ENCODE assay signal across 2 cellular contexts in the genomic region with DNA sequence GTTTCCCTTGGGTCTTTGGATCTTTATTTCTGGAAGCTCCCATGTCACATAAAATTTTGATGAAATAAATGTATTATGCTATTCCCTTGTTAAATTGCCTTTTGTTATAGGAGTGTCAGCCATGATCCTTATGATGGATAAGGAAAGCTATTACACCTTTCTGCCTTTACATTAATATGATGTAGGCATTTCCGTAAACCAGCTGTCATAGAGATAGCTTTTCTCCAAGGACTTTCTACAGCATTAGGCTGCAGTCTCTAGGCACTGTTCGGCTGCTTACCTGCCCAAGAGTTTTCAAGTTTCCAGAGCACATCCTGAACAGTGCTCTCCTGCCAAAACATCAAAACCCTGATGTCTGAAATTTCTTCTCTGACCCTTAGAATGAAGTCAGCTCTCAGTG.
TF ChIP-seq lines count a peak whose summit lies in the region.

No MANE protein-coding gene starts in this region.

TF ChIP-seq in endothelial cell of umbilical vein, 7 proteins besides CTCF, POLR2A, EP300 and RAD21 (continued from another document):
- TF ChIP-seq EZH2 (IDR thresholded peaks at IDR 0.05; ENCODE audit: borderline replicate concordance, low read depth, low read length, severe bottlenecking) (no peak), MYC (IDR thresholded peaks at IDR 0.05; ENCODE audit: low read depth, low read length) (no peak), JUN (IDR thresholded peaks at IDR 0.05; ENCODE audit: borderline replicate concordance, insufficient read depth, insufficient read length, low read depth) (no peak), FOS (IDR thresholded peaks at IDR 0.05; ENCODE audit: borderline replicate concordance, insufficient read depth, low read length) (no peak), GATA2 (IDR thresholded peaks at IDR 0.05; ENCODE audit: insufficient read depth, insufficient read length, low read depth, low read length) (no peak)
- TF ChIP-seq, protein P1, sequence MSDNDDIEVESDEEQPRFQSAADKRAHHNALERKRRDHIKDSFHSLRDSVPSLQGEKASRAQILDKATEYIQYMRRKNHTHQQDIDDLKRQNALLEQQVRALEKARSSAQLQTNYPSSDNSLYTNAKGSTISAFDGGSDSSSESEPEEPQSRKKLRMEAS (IDR thresholded peaks at IDR 0.05; ENCODE audit: insufficient read depth, insufficient read length): no peak

TF ChIP-seq in neural cell, 6 proteins besides CTCF, POLR2A, EP300 and RAD21 (continued from another document):
- TF ChIP-seq TAF1 (IDR thresholded peaks at IDR 0.05; ENCODE audit: low read depth): no peak
